17 cellular contexts compared by ENCODE assay signal in the genomic region with DNA sequence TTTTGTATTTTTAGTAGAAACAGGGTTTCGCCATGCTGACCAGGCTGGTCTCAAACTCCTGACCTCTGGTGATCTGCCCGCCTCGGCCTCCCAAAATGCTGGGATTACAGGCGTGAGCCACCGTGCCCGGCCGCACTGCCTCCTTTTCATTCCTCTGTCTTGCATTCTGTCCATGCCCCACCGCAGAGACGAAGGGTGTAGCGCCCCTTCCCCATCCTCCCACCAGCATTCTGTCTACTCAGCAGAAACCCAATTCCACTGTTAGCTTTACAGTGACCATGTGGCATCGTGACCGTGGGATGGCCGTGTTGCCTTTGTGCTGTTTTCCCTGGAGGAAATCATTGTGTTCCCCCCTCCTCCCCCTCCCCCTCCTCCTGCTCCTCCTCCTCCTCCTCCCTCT. TPM values are rescaled to one million over a fixed set of nuclear protein-coding genes. Genes with fewer than 3 reads are reported as not detected.
DNase-seq lines count a peak whose midpoint lies in the region; ATAC-seq, FAIRE-seq and TF ChIP-seq lines count a peak whose summit lies in the region.
"Had no signal": no experiment of that assay in that cellular context is flagged by ENCODE, and none has a peak within 500 bp of the region (broad histone marks: within the 10 kb centered on the region; RNA-seq: fewer than 3 reads in every experiment).

No MANE protein-coding gene starts in this region.

- H2AFZ ChIP-seq in H1 (ENCODE audit: low read length) (no peak overlapping the region), neuronal stem cell (ENCODE audit: low read length) (peak overlapping the region; percentile 40)

- TF ChIP-seq CTCF in HEK293 (tag by site-specific recombination; IDR thresholded peaks at IDR 0.05) (no peak), H1 (IDR thresholded peaks at IDR 0.05; ENCODE audit: control extremely low read depth in 1 of 3, insufficient read depth in 1 of 3, low read depth in 1 of 3, low read length in 3 of 3) (no peak)

- no peaks in the 10 kb centered on the region for H3K79me2 ChIP-seq in H1 (ENCODE audit: control insufficient read depth in 1 of 2, insufficient read depth in 2 of 2, low read length in 2 of 2)

- POLR2A ChIA-PET in HEK293 (lab: Yijun Ruan, JAX) (interaction anchor here (0.5 kb wide), 1 partner anchor 17 kb away, joined by 5 read pairs; no protein-coding TSS in a partner anchor), H1 (lab: Charles Lee; ENCODE audit: partially characterized antibody) (interaction anchor here (0.9 to 3.0 kb wide), 5 partner anchors 10 to 72 kb away, joined by 3 to 9 read pairs (median 3); a partner anchor contains a TSS)

- TF ChIP-seq EP300 in H1 (IDR thresholded peaks at IDR 0.05; ENCODE audit: borderline replicate concordance in 1 of 2, low read depth in 2 of 2, low read length in 2 of 2), result no peak

- no peak overlapping the region for H3K4me2 ChIP-seq in H1 (ENCODE audit: insufficient read depth in 1 of 2, low read depth in 2 of 2, low read length in 2 of 2)
- H3K4me2 ChIP-seq in neuronal stem cell (ENCODE audit: insufficient read depth, low read length, poor library complexity, severe bottlenecking), result no peak overlapping the region

- no peaks in the 10 kb centered on the region for H3K9me3 ChIP-seq in HEK293 (ENCODE audit: control insufficient read depth, insufficient read depth, low read depth, low read length)
- H3K9me3 ChIP-seq in H1 (ENCODE audit: insufficient read depth in 2 of 2, low read depth in 1 of 2, low read length in 1 of 2), result peaks cover 14 to 21% of the 10 kb centered on the region in 2 experiments; a peak in 2 of 4 replicates
- H3K9me3 ChIP-seq in neuronal stem cell (replicated peaks in 1 of 2; ENCODE audit: control insufficient read depth in 2 of 2, insufficient read depth in 1 of 2, low read depth in 1 of 2, low read length in 2 of 2), result peaks cover 7 to 15% of the 10 kb centered on the region in 2 donors
- H3K9me3 ChIP-seq: Caco-2 had no signal

- peaks cover 38% of the 10 kb centered on the region for H3K27me3 ChIP-seq in H7 (ENCODE audit: control insufficient read depth, insufficient read depth, low read length)
- H3K27me3 ChIP-seq in H1 (replicated peaks in 1 of 4; ENCODE audit: control insufficient read depth in 3 of 4, extremely low read depth in 1 of 4, insufficient read depth in 3 of 4, low read length in 3 of 4), result peaks cover 8 to 40% (median 32%) of the 10 kb centered on the region in 4 experiments
- peaks cover 4 to 35% (median 21%) of the 10 kb centered on the region in 3 experiments for H3K27me3 ChIP-seq in neuronal stem cell (ENCODE audit: control insufficient read depth in 3 of 3, insufficient read depth in 3 of 3, low read depth in 1 of 3, low read length in 3 of 3)

- H2AK5ac ChIP-seq in H1 (ENCODE audit: low read depth, low read length), result no peak overlapping the region
- H2AK5ac ChIP-seq in neuronal stem cell (ENCODE audit: low read depth, low read length), result no peak overlapping the region

- H3K79me1 ChIP-seq in H1 (ENCODE audit: low read depth, low read length) (no peaks in the 10 kb centered on the region), neuronal stem cell (ENCODE audit: low read depth, low read length) (no peaks in the 10 kb centered on the region)

- H2BK15ac ChIP-seq in H1 (ENCODE audit: low read length) (no peak overlapping the region), neuronal stem cell (ENCODE audit: low read length) (no peak overlapping the region)

- DNase-seq in H7, result peak; percentile 27
- DNase-seq in H1 (ENCODE audit: low read depth in 1 of 2, low spot score in 2 of 2), result no peak
- no peak for DNase-seq in neuronal stem cell (ENCODE audit: low spot score)
- DNase-seq in T1000 (lab: John Stamatoyannopoulos, UW), result no peak
- DNase-seq in NCI-H2081 (lab: John Stamatoyannopoulos, UW), result no peak
- DNase-seq: Caco-2; CD4-positive, alpha-beta T cell; DMS153; DMS79; GDM1 had no signal

- H3K23ac ChIP-seq in H1 (ENCODE audit: insufficient read length), result no peak overlapping the region
- no peak overlapping the region for H3K23ac ChIP-seq in neuronal stem cell (ENCODE audit: low read depth, low read length, poor library complexity)

- no peak overlapping the region for H2BK20ac ChIP-seq in H1 (ENCODE audit: low read length)

- H3K9ac ChIP-seq in H1 (replicated peaks in 1 of 4; ENCODE audit: extremely low read depth in 1 of 4, low read depth in 3 of 4, low read length in 3 of 4) (no peak overlapping the region), neuronal stem cell (ENCODE audit: low read depth, low read length, poor library complexity) (no peak overlapping the region)

- no peak for ATAC-seq in GM21737 (IDR thresholded peaks at IDR 0.05; ENCODE audit: unreplicated experiment)
- ATAC-seq: HCT116 had no signal

- H4K91ac ChIP-seq in H1 (replicated peaks; ENCODE audit: insufficient read length, low read length), result no peak overlapping the region
- no peak overlapping the region for H4K91ac ChIP-seq in neuronal stem cell (ENCODE audit: low read depth, low read length, poor library complexity)

- H3K27ac ChIP-seq in HEK293 (ENCODE audit: extremely low read depth, low read depth, low read length) (no peak overlapping the region), H1 (ENCODE audit: low read depth, low read length) (no peak overlapping the region), neuronal stem cell (replicated peaks; ENCODE audit: low read length) (no peak overlapping the region)
- H3K27ac ChIP-seq: C4-2B had no signal

- no peak overlapping the region for H3K56ac ChIP-seq in H1 (replicated peaks; ENCODE audit: insufficient read length, low read depth, low read length)

- H3K4me3 ChIP-seq in H7 (ENCODE audit: insufficient read depth, low read depth, low read length) (no peak overlapping the region), HEK293 (ENCODE audit: low read depth, low read length) (no peak overlapping the region), H1 (ENCODE audit: extremely low read depth in 1 of 4, insufficient read depth in 2 of 4, low read depth in 3 of 4, low read length in 4 of 4) (no peak overlapping the region), neuronal stem cell (ENCODE audit: low read length in 2 of 2) (no peak overlapping the region)

- peaks cover 0 to 6% of the 10 kb centered on the region in 2 experiments for H4K20me1 ChIP-seq in H1 (replicated peaks in 1 of 2; ENCODE audit: control insufficient read depth in 1 of 2, insufficient read depth in 2 of 2, low read length in 2 of 2)

- H2BK120ac ChIP-seq in H1 (replicated peaks; ENCODE audit: low read depth, low read length) (no peak overlapping the region), neuronal stem cell (ENCODE audit: low read depth, low read length) (no peak overlapping the region)

- H3K14ac ChIP-seq in H1 (ENCODE audit: insufficient read length) (no peak overlapping the region), neuronal stem cell (ENCODE audit: low read length) (no peak overlapping the region)

- WGBS in H1 (ENCODE audit: extremely low coverage in 1 of 2, insufficient coverage in 1 of 2, insufficient read length in 1 of 2, insufficient replicate concordance in 2 of 2, low coverage in 1 of 2, low lambda C conversion rate in 2 of 2, missing lambda C conversion rate in 1 of 2), 2 experiments, result 91% methylated on average over 10 of the region's 13 CpGs; no CpG with 5 or more reads in 1 of the 2 experiments
- no CpG with 5 or more reads among the region's 13 CpGs for WGBS in neuronal stem cell (ENCODE audit: extremely low coverage in 2 of 2, insufficient read length in 2 of 2, insufficient replicate concordance in 1 of 2), 2 donors

- H3K18ac ChIP-seq in H1 (ENCODE audit: extremely low read depth, low read length) (no peak overlapping the region), neuronal stem cell (ENCODE audit: low read length) (no peak overlapping the region)

- H3K36me3 ChIP-seq in H7 (replicated peaks; ENCODE audit: control insufficient read depth, insufficient read depth, low read length) (no peaks in the 10 kb centered on the region), HEK293 (ENCODE audit: control insufficient read depth in 2 of 2, insufficient read depth in 1 of 2, low read length in 2 of 2) (no peaks in the 10 kb centered on the region), H1 (ENCODE audit: control insufficient read depth in 2 of 4, insufficient read depth in 4 of 4, low read length in 3 of 4) (no peaks in the 10 kb centered on the region), neuronal stem cell (replicated peaks in 1 of 2; ENCODE audit: control insufficient read depth in 2 of 2, insufficient read depth in 2 of 2, low read length in 2 of 2) (no peaks in the 10 kb centered on the region)

- H2BK5ac ChIP-seq in H1 (ENCODE audit: low read depth, low read length) (no peak overlapping the region), neuronal stem cell (ENCODE audit: low read length) (no peak overlapping the region)

- H3K4me1 ChIP-seq in HEK293 (ENCODE audit: control insufficient read depth, insufficient read depth, low read length) (peaks cover 5% of the 10 kb centered on the region), H1 (replicated peaks in 1 of 4; ENCODE audit: control insufficient read depth in 3 of 4, insufficient read depth in 4 of 4, low read length in 3 of 4) (peaks cover 0 to 8% (median 4%) of the 10 kb centered on the region in 4 experiments; a peak in 6 of 7 replicates), neuronal stem cell (ENCODE audit: control insufficient read depth in 2 of 2, insufficient read depth in 1 of 2, low read depth in 1 of 2, low read length in 2 of 2) (peaks cover 8 to 10% of the 10 kb centered on the region in 2 donors)

- H2BK12ac ChIP-seq in H1 (ENCODE audit: low read depth, low read length) (no peak overlapping the region), neuronal stem cell (ENCODE audit: low read length) (no peak overlapping the region)

- CTCF ChIA-PET in HEK293 (lab: Yijun Ruan, JAX) (no interaction called here), H1 (lab: Charles Lee; ENCODE audit: partially characterized antibody) (interaction anchor here (0.6 to 1.5 kb wide), 4 partner anchors 22 to 72 kb away, joined by 3 to 6 read pairs (median 4); no protein-coding TSS in a partner anchor)

- no peak for FAIRE-seq in H1 (lab: Jason Lieb, UNC)
- FAIRE-seq: A204.1, GM12892, GM18507 had no signal

- no peak overlapping the region for H4K5ac ChIP-seq in H1 (ENCODE audit: insufficient read length, low read depth, low read length)

- TF ChIP-seq POLR2A in H1 (IDR thresholded peaks at IDR 0.05; ENCODE audit: control extremely low read depth in 1 of 2, low read depth in 2 of 2, low read length in 2 of 2), result no peak

- no peak for TF ChIP-seq RAD21 in H1 (IDR thresholded peaks at IDR 0.05 in 1 of 2, conservative IDR thresholded peaks at IDR 0.05 in 1 of 2; ENCODE audit: low read depth in 2 of 2, low read length in 2 of 2)

- H3K23me2 ChIP-seq in H1 (ENCODE audit: low read depth, low read length), result peaks cover 6% of the 10 kb centered on the region; the same call in 1 of the 2 replicates

- H4K8ac ChIP-seq in H1 (ENCODE audit: extremely low read depth, insufficient read depth, low read length), result no peak overlapping the region
- H4K8ac ChIP-seq in neuronal stem cell (ENCODE audit: low read depth, low read length), result no peak overlapping the region

- H3K4ac ChIP-seq in H1 (replicated peaks; ENCODE audit: insufficient read length, low read depth, low read length), result no peak overlapping the region
- H3K4ac ChIP-seq in neuronal stem cell (ENCODE audit: low read length), result no peak overlapping the region

RNA-seq across cellular contexts. Expression of a gene that starts 10.3 kb away (rescaled TPM):
- total RNA-seq in H7 (2014; rRNA removed; shearing (Covaris generic)), result 0.42 and 1.1 TPM in 2 replicates
- 0.39 and 0.82 TPM in 2 replicates for total RNA-seq in H1 (2021; fragmentation: NEBNext Ultra II Directional; extraction: Animal tissue kit (Norgen Biotek cat#: 25700))
- polyA plus RNA-seq in H1 (2011; rRNA removed), result 0.24 and 0.67 TPM in 2 replicates
- polyA plus RNA-seq in H1 (2011; cell fraction: cytosol; rRNA removed), result 0.70 TPM
- 5.9 TPM for polyA plus RNA-seq in H1 (2011; cell fraction: nucleus; rRNA removed)
- polyA plus RNA-seq in H1 (2012, experiment 1 of 2), result 0.28 to 0.54 TPM (median 0.42 TPM) in 4 replicates
- polyA plus RNA-seq in H1 (2012, experiment 2 of 2), result 0.05 TPM
- polyA plus RNA-seq in H1 (2013, experiment 1 of 2), result 0.14 TPM
- 0.07 TPM for polyA plus RNA-seq in H1 (2013, experiment 2 of 2)
- polyA minus RNA-seq in H1 (2011; rRNA and poly(A)+ RNA removed), result 0.10 and 0.16 TPM in 2 replicates
- polyA minus RNA-seq in H1 (2011; cell fraction: cytosol; rRNA and poly(A)+ RNA removed), result not detected
- polyA minus RNA-seq in H1 (2011; cell fraction: nucleus; rRNA and poly(A)+ RNA removed), result 1.5 TPM
- polyA plus RNA-seq in neuronal stem cell (2013, experiment 1 of 2), result 0.21 TPM
- 0.21 TPM for polyA plus RNA-seq in neuronal stem cell (2013, experiment 2 of 2)

RNA-seq across cellular contexts. Expression of a gene that starts 11.0 kb away (rescaled TPM):
- 120 and 160 TPM in 2 replicates for total RNA-seq in H7 (2014; rRNA removed; shearing (Covaris generic))
- total RNA-seq in H1 (2021; fragmentation: NEBNext Ultra II Directional; extraction: Animal tissue kit (Norgen Biotek cat#: 25700)), result 217 and 221 TPM in 2 replicates
- 73.9 and 159 TPM in 2 replicates for polyA plus RNA-seq in H1 (2011; rRNA removed)
- polyA plus RNA-seq in H1 (2011; cell fraction: cytosol; rRNA removed), result 107 TPM
- 578 TPM for polyA plus RNA-seq in H1 (2011; cell fraction: nucleus; rRNA removed)
- polyA plus RNA-seq in H1 (2012, experiment 1 of 2), result 172 to 212 TPM (median 181 TPM) in 4 replicates
- 113 TPM for polyA plus RNA-seq in H1 (2012, experiment 2 of 2)
- 173 TPM for polyA plus RNA-seq in H1 (2013, experiment 1 of 2)
- 167 TPM for polyA plus RNA-seq in H1 (2013, experiment 2 of 2)
- 58.7 and 60.2 TPM in 2 replicates for polyA minus RNA-seq in H1 (2011; rRNA and poly(A)+ RNA removed)
- polyA minus RNA-seq in H1 (2011; cell fraction: cytosol; rRNA and poly(A)+ RNA removed), result 171 TPM
- 231 TPM for polyA minus RNA-seq in H1 (2011; cell fraction: nucleus; rRNA and poly(A)+ RNA removed)
- polyA plus RNA-seq in neuronal stem cell (2013, experiment 1 of 2), result 199 TPM
- polyA plus RNA-seq in neuronal stem cell (2013, experiment 2 of 2), result 194 TPM
